10 cellular contexts compared by ENCODE assay signal in the genomic region with DNA sequence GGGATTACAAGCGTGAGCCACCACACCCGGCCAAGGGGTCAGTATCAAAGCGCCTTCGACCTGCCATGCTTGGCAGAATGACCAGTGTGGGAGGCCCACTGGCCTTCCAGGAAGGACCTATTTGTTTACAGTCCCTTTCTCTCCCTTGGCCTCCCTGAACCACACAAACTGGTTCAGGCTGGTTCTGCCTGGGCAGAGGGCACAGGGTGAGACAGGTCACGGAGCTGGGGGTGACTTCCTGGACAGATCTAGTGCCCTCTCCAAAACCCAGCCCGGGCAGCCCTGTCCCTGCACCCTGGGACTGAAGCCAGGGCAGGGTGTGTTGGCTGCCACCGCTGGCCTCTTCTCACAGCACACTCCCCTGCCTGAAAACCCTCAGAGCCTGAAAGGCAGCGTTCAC. TPM values are rescaled to one million over a fixed set of nuclear protein-coding genes. Genes with fewer than 3 reads are reported as not detected.
DNase-seq lines count a peak whose midpoint lies in the region; ATAC-seq and TF ChIP-seq lines count a peak whose summit lies in the region.
"Had no signal": no experiment of that assay in that cellular context is flagged by ENCODE, and none has a peak within 500 bp of the region (broad histone marks: within the 10 kb centered on the region; RNA-seq: fewer than 3 reads in every experiment).

No MANE protein-coding gene starts in this region.

- H3K27ac ChIP-seq in caudate nucleus (ENCODE audit: low read depth, low read length), result peak overlapping the region; percentile 93
- H3K27ac ChIP-seq in lower lobe of right lung, result peak overlapping the region; percentile 68
- peak overlapping the region; percentile 45 to 61 for H3K27ac ChIP-seq in thoracic aorta

- CTCF ChIA-PET in activated CD8-positive, alpha-beta T cell treated with anti-CD3 and anti-CD28 coated beads for 36 hours (lab: Charles Lee), result interaction anchor here (0.7 to 5.2 kb wide), 5 partner anchors 9 to 66 kb away, joined by 3 to 30 read pairs (median 13); a partner anchor contains a TSS
- CTCF ChIA-PET in activated CD8-positive, alpha-beta T cell treated with anti-CD3 and anti-CD28 coated beads, Interleukin-2, amount 10 ng/mL, durations not matched to agents 7 days and 5 days (lab: Charles Lee), result interaction anchor here (0.8 to 8.2 kb wide), 4 partner anchors 9 to 66 kb away, joined by 3 to 59 read pairs (median 4); a partner anchor contains a TSS

- H3K4me1 Mint-ChIP-seq in activated CD8-positive, alpha-beta T cell treated with anti-CD3 and anti-CD28 coated beads for 36 hours (ENCODE audit: low read depth), result peaks cover 89% of the 10 kb centered on the region
- peaks cover 90% of the 10 kb centered on the region for H3K4me1 Mint-ChIP-seq in activated CD8-positive, alpha-beta T cell treated with anti-CD3 and anti-CD28 coated beads, Interleukin-2, amount 10 ng/mL, durations not matched to agents 7 days and 5 days (ENCODE audit: low read depth)

- no peaks in the 10 kb centered on the region for H3K9me3 Mint-ChIP-seq in activated CD8-positive, alpha-beta T cell treated with anti-CD3 and anti-CD28 coated beads for 36 hours
- H3K9me3 Mint-ChIP-seq in activated CD8-positive, alpha-beta T cell treated with anti-CD3 and anti-CD28 coated beads, Interleukin-2, amount 10 ng/mL, durations not matched to agents 7 days and 5 days (ENCODE audit: insufficient read depth), result no peaks in the 10 kb centered on the region
- H3K9me3 Mint-ChIP-seq: dendritic cell treated with granulocyte-macrophage colony-stimulating factor and Interleukin-4, amounts not matched to agents 40 ng/mL and 50 ng/mL, for 4 days had no signal

- H3K4me3 Mint-ChIP-seq in activated CD8-positive, alpha-beta T cell treated with anti-CD3 and anti-CD28 coated beads for 36 hours, result no peak overlapping the region
- H3K4me3 Mint-ChIP-seq in activated CD8-positive, alpha-beta T cell treated with anti-CD3 and anti-CD28 coated beads, Interleukin-2, amount 10 ng/mL, durations not matched to agents 7 days and 5 days, result no peak overlapping the region
- H3K4me3 Mint-ChIP-seq: dendritic cell treated with granulocyte-macrophage colony-stimulating factor and Interleukin-4, amounts not matched to agents 40 ng/mL and 50 ng/mL, for 4 days had no signal

- peaks cover 43% of the 10 kb centered on the region for H3K36me3 ChIP-seq in lower lobe of right lung
- peaks cover 27% of the 10 kb centered on the region for H3K36me3 ChIP-seq in thoracic aorta

- H3K27me3 ChIP-seq in lower lobe of right lung (ENCODE audit: low read depth), result no peaks in the 10 kb centered on the region
- H3K27me3 ChIP-seq in thoracic aorta (replicated peaks; ENCODE audit: insufficient read depth), result no peaks in the 10 kb centered on the region

- no peak for TF ChIP-seq CTCF in activated CD8-positive, alpha-beta T cell treated with anti-CD3 and anti-CD28 coated beads for 36 hours (IDR thresholded peaks at IDR 0.05)
- no peak for TF ChIP-seq CTCF in lower lobe of right lung (IDR thresholded peaks at IDR 0.05)
- TF ChIP-seq CTCF in thoracic aorta (IDR thresholded peaks at IDR 0.05), result no peak

- peaks cover 88% of the 10 kb centered on the region for H3K4me1 ChIP-seq in lower lobe of right lung
- H3K4me1 ChIP-seq in thoracic aorta (ENCODE audit: control insufficient read depth in 1 of 2, low read depth in 2 of 2), result peaks cover 49 to 99% of the 10 kb centered on the region in 2 donors

- no peak overlapping the region for H3K4me3 ChIP-seq in lower lobe of right lung
- no peak overlapping the region for H3K4me3 ChIP-seq in thoracic aorta

- intact Hi-C loops in activated CD8-positive, alpha-beta T cell treated with anti-CD3 and anti-CD28 coated beads for 36 hours (cut with micrococcal nuclease), result no loop called here
- intact Hi-C loops in lower lobe of right lung (cut with DNase I), result no loop called here

- ATAC-seq in activated CD8-positive, alpha-beta T cell treated with anti-CD3 and anti-CD28 coated beads for 36 hours, result no peak
- ATAC-seq in activated CD8-positive, alpha-beta T cell treated with anti-CD3 and anti-CD28 coated beads, Interleukin-2, amount 10 ng/mL, durations not matched to agents 7 days and 5 days, result no peak
- ATAC-seq in lower lobe of right lung (peak; percentile 49 to 67), thoracic aorta (ENCODE audit: insufficient number of reproducible peaks, low FRiP score, low read depth) (no peak), GM19452 (IDR thresholded peaks at IDR 0.05; ENCODE audit: unreplicated experiment) (no peak)

- H3K27ac Mint-ChIP-seq in activated CD8-positive, alpha-beta T cell treated with anti-CD3 and anti-CD28 coated beads for 36 hours, result peak overlapping the region; percentile 63
- no peak overlapping the region for H3K27ac Mint-ChIP-seq in activated CD8-positive, alpha-beta T cell treated with anti-CD3 and anti-CD28 coated beads, Interleukin-2, amount 10 ng/mL, durations not matched to agents 7 days and 5 days
- H3K27ac Mint-ChIP-seq: dendritic cell treated with granulocyte-macrophage colony-stimulating factor and Interleukin-4, amounts not matched to agents 40 ng/mL and 50 ng/mL, for 4 days had no signal

- H3K36me3 Mint-ChIP-seq in activated CD8-positive, alpha-beta T cell treated with anti-CD3 and anti-CD28 coated beads for 36 hours (ENCODE audit: low read depth), result peaks cover 38% of the 10 kb centered on the region
- H3K36me3 Mint-ChIP-seq in activated CD8-positive, alpha-beta T cell treated with anti-CD3 and anti-CD28 coated beads, Interleukin-2, amount 10 ng/mL, durations not matched to agents 7 days and 5 days (ENCODE audit: low read depth), result peaks cover 63% of the 10 kb centered on the region

- POLR2A ChIA-PET in activated CD8-positive, alpha-beta T cell treated with anti-CD3 and anti-CD28 coated beads for 36 hours (lab: Charles Lee), result interaction anchor here (1.2 to 8.7 kb wide), 5 partner anchors 10 to 71 kb away, joined by 3 to 59 read pairs (median 5); a partner anchor contains a TSS
- POLR2A ChIA-PET in activated CD8-positive, alpha-beta T cell treated with anti-CD3 and anti-CD28 coated beads, Interleukin-2, amount 10 ng/mL, durations not matched to agents 7 days and 5 days (lab: Charles Lee), result interaction anchor here (0.9 kb wide), 1 partner anchor 70 kb away, joined by 6 read pairs; a partner anchor contains a TSS

- no peak for DNase-seq in activated CD8-positive, alpha-beta T cell treated with anti-CD3 and anti-CD28 coated beads for 36 hours
- DNase-seq in activated CD8-positive, alpha-beta T cell treated with anti-CD3 and anti-CD28 coated beads, Interleukin-2, amount 10 ng/mL, durations not matched to agents 7 days and 5 days, result no peak
- DNase-seq in caudate nucleus (lab: John Stamatoyannopoulos, UW) (peak in 2 of 61 donors; percentile 18 to 62), lower lobe of right lung (no peak), thoracic aorta (ENCODE audit: low spot score) (no peak), SHP77 (lab: John Stamatoyannopoulos, UW) (no peak), ureter (ENCODE audit: low spot score) (no peak)
- DNase-seq: ACHN had no signal

- no peaks in the 10 kb centered on the region for H3K27me3 Mint-ChIP-seq in activated CD8-positive, alpha-beta T cell treated with anti-CD3 and anti-CD28 coated beads for 36 hours
- H3K27me3 Mint-ChIP-seq in activated CD8-positive, alpha-beta T cell treated with anti-CD3 and anti-CD28 coated beads, Interleukin-2, amount 10 ng/mL, durations not matched to agents 7 days and 5 days (ENCODE audit: low read depth), result no peaks in the 10 kb centered on the region
- H3K27me3 Mint-ChIP-seq: dendritic cell treated with granulocyte-macrophage colony-stimulating factor and Interleukin-4, amounts not matched to agents 40 ng/mL and 50 ng/mL, for 4 days had no signal

- H3K9me3 ChIP-seq in lower lobe of right lung (no peaks in the 10 kb centered on the region), thoracic aorta (no peaks in the 10 kb centered on the region)

RNA-seq across cellular contexts. Expression of a gene that starts 11.3 kb away (rescaled TPM):
- 10 to 100 TPM; 30.4 to 31.7 TPM for total RNA-seq in activated CD8-positive, alpha-beta T cell treated with anti-CD3 and anti-CD28 coated beads for 36 hours
- 10 to 100 TPM; 46.0 to 47.7 TPM for total RNA-seq in activated CD8-positive, alpha-beta T cell treated with anti-CD3 and anti-CD28 coated beads, Interleukin-2, amount 10 ng/mL, durations not matched to agents 7 days and 5 days
- total RNA-seq in lower lobe of right lung (15.5 TPM), thoracic aorta (10 to 100 TPM; 21.4 to 56.2 TPM), ureter (27.1 TPM)

RNA-seq across cellular contexts. Expression of a gene that starts 38.5 kb away (rescaled TPM):
- total RNA-seq in activated CD8-positive, alpha-beta T cell treated with anti-CD3 and anti-CD28 coated beads for 36 hours, result 10 to 100 TPM; 33.3 to 36.6 TPM
- total RNA-seq in activated CD8-positive, alpha-beta T cell treated with anti-CD3 and anti-CD28 coated beads, Interleukin-2, amount 10 ng/mL, durations not matched to agents 7 days and 5 days, result 10 to 100 TPM; 38.7 to 41.0 TPM
- total RNA-seq in lower lobe of right lung (19.2 TPM), thoracic aorta (10 to 100 TPM; 36.1 to 46.4 TPM), ureter (25.4 TPM)

Comparison
In these comparisons a context has a peak if more than half of its experiments do, and no peak if none do; other contexts are left out.
1. ATAC-seq: peak in lower lobe of right lung (2 of 2); none in activated CD8-positive, alpha-beta T cell treated with anti-CD3 and anti-CD28 coated beads for 36 hours (single experiment), activated CD8-positive, alpha-beta T cell treated with anti-CD3 and anti-CD28 coated beads, Interleukin-2, amount 10 ng/mL, durations not matched to agents 7 days and 5 days (single experiment), thoracic aorta (single experiment) and GM19452 (single experiment).
2. Peak in every context shown above with its lines, with median percentiles within 50 percentile points of each other: H3K27ac ChIP-seq.